ENCODE assay signal across 8 cellular contexts in genomic region chr16:3106205-3106928, GRCh38.
DNase-seq lines count a peak whose midpoint lies in the region; ATAC-seq and TF ChIP-seq lines count a peak whose summit lies in the region.

No MANE protein-coding gene starts in this region.

- DNase-seq in AG09309 (ENCODE audit: low read depth) = peak; percentile 34
- peak; percentile 64 to 93 for DNase-seq in NCI-H446 (lab: John Stamatoyannopoulos, UW)
- DNase-seq in activated CD4-positive, alpha-beta T cell treated with anti-CD3 and anti-CD28 coated beads for 1 hour = peak; percentile 86
- DNase-seq in cerebellar nuclear complex (lab: John Stamatoyannopoulos, UW) = peak; percentile 65 to 84
- DNase-seq in kidney glomerular epithelial cell (lab: John Stamatoyannopoulos, UW) = peak; percentile 75
- peak; percentile 94 for DNase-seq in stimulated activated CD4-positive, alpha-beta T cell treated with anti-CD3 and anti-CD28 coated beads, Interleukin-15, amount 100 ng/mL, for 24 hours

- peak overlapping the region; percentile 75 for H3K4me3 ChIP-seq in AG09309 (ENCODE audit: control insufficient read depth, low read depth, low read length)

- ATAC-seq in GM19025 (IDR thresholded peaks at IDR 0.05; ENCODE audit: low read depth, unreplicated experiment) (peak; percentile 86), HG03196 (IDR thresholded peaks at IDR 0.05; ENCODE audit: unreplicated experiment) (peak; percentile 78)

- no peak for TF ChIP-seq CTCF in AG09309 (IDR thresholded peaks at IDR 0.05; ENCODE audit: control insufficient read depth, insufficient read depth, low read depth, low read length, missing control alignments)

Comparison
In these comparisons a context has a peak if more than half of its experiments do, and no peak if none do; other contexts are left out.
1. Peak in every context shown above with its lines: DNase-seq, ATAC-seq and H3K4me3 ChIP-seq.
2. DNase-seq: peak in every context shown above with its lines; median percentile 94 in stimulated activated CD4-positive, alpha-beta T cell treated with anti-CD3 and anti-CD28 coated beads, Interleukin-15, amount 100 ng/mL, for 24 hours; 86 in activated CD4-positive, alpha-beta T cell treated with anti-CD3 and anti-CD28 coated beads for 1 hour; 78 in NCI-H446; 75 in kidney glomerular epithelial cell; 74 in cerebellar nuclear complex; 34 in AG09309.